In the genomic region with DNA sequence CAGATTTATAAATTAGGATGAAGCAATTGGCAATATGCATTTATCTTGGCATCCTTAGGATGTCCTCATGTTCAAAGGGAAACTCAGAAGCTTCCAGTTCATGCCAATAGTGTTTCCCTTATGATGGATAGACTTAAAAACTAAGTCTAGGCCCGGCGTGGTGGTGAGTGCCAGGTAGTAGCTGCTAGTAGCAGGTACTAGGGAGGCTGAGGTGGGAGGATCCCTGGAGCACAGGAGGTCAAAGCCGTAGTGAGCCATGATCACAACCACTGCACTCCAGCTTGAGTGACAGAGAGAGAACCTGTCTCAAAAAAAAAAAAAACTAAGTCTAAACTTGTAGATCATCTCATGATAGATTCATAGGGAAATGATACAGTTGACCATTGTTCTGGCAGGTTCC, we compare ENCODE assay signal across 9 cellular contexts.
"Had no signal": no experiment of that assay in that cellular context is flagged by ENCODE, and none has a peak within 500 bp of the region (broad histone marks: within the 10 kb centered on the region; RNA-seq: fewer than 3 reads in every experiment).

No MANE protein-coding gene starts in this region.

- H3K4me3 ChIP-seq: GM23248, GM23338, HAP-1 had no signal

- H3K27ac Mint-ChIP-seq: GM23338, HFFc6 had no signal

- H3K36me3 ChIP-seq: HAP-1 had no signal

- ATAC-seq: GM23338, HCT116 had no signal

- H3K9me3 Mint-ChIP-seq: GM23338, H9, HFFc6 had no signal

- H3K4me3 Mint-ChIP-seq: GM23338, H9, HFFc6 had no signal

- H3K9ac ChIP-seq: GM23248 had no signal

- H3K27ac ChIP-seq: GM23248 had no signal

- H3K9me3 ChIP-seq: HAP-1 had no signal

- H3K4me1 Mint-ChIP-seq: GM23338, H9 had no signal

- DNase-seq: GM23248, GOT3, H7, H9, HCEC 1CT, HFFc6 had no signal
